ENCODE assay signal across 7 cellular contexts in genomic region chr2:26770986-26771586, GRCh38. TPM values are rescaled to one million over a fixed set of nuclear protein-coding genes. Genes with fewer than 3 reads are reported as not detected.
DNase-seq lines count a peak whose midpoint lies in the region; ATAC-seq and TF ChIP-seq lines count a peak whose summit lies in the region.

No MANE protein-coding gene starts in this region.

- CTCF ChIA-PET in PC-9 (lab: Charles Lee) = no interaction called here

- peak; percentile 53 to 58 for DNase-seq in PC-9
- peak; percentile 59 for DNase-seq in cerebellum (ENCODE audit: low spot score)
- peak in 1 of 2 donors; percentile 85 for DNase-seq in left lung
- peak; percentile 89 to 91 for DNase-seq in suprapubic skin (ENCODE audit: low spot score in 2 of 2)
- no peak for DNase-seq in NOMO-1 treated with DMSO at 0.1 percent for 48 hours (lab: John Stamatoyannopoulos, UW; ENCODE audit: unreplicated experiment)

- TF ChIP-seq EP300 in suprapubic skin (IDR thresholded peaks at IDR 0.05) = no peak

- peaks cover 18% of the 10 kb centered on the region for H3K36me3 ChIP-seq in PC-9 (ENCODE audit: low read depth)
- H3K36me3 ChIP-seq in left lung = peaks cover 0 to 27% of the 10 kb centered on the region in 2 donors
- peaks cover 22% of the 10 kb centered on the region for H3K36me3 ChIP-seq in suprapubic skin

- H3K4me2 ChIP-seq in PC-9 = peak overlapping the region; percentile 12; the same call in 1 of the 2 replicates

- no peak overlapping the region for H2AFZ ChIP-seq in PC-9

- H3F3A ChIP-seq in PC-9 (ENCODE audit: insufficient read depth, low read depth) = no peaks in the 10 kb centered on the region; the same call in 1 of the 2 replicates

- H3K79me2 ChIP-seq in PC-9 (ENCODE audit: low read depth) = peaks cover 71% of the 10 kb centered on the region

- no peaks in the 10 kb centered on the region for H3K27me3 ChIP-seq in PC-9 (ENCODE audit: insufficient read depth, low read depth)
- no peaks in the 10 kb centered on the region for H3K27me3 ChIP-seq in left lung
- no peaks in the 10 kb centered on the region for H3K27me3 ChIP-seq in suprapubic skin

- H4K20me1 ChIP-seq in PC-9 (ENCODE audit: insufficient read depth) = peaks cover 12% of the 10 kb centered on the region; the same call in 1 of the 2 replicates

- no TSS peak for BruUV-seq in PC-9 (replicated peaks; lab: Mats Ljungman, UMichigan)

- POLR2A ChIA-PET in PC-9 (lab: Charles Lee; ENCODE audit: unreplicated experiment) = interaction anchor here (0.7 kb wide), 1 partner anchor 10 kb away, joined by 3 read pairs; no protein-coding TSS in a partner anchor

- intact Hi-C loops in PC-9 (cut with micrococcal nuclease; ENCODE audit: unreplicated experiment) = no loop called here
- intact Hi-C loops in left lung (cut with DNase I) = no loop called here

- peak; percentile 61 for TF ChIP-seq CTCF in GM12872 (IDR thresholded peaks at IDR 0.05; ENCODE audit: insufficient read depth, low read depth, low read length)
- peak; percentile 43; the same call in 1 of the 2 replicates for TF ChIP-seq CTCF in PC-9 (conservative IDR thresholded peaks at IDR 0.05)
- TF ChIP-seq CTCF in left lung (IDR thresholded peaks at IDR 0.05) = no peak
- peak in 1 of 2 donors; percentile 8 for TF ChIP-seq CTCF in suprapubic skin (IDR thresholded peaks at IDR 0.05)

- H3K27ac ChIP-seq in PC-9 (peak overlapping the region; percentile 56), left lung (peak overlapping the region; percentile 74 to 75), suprapubic skin (peak overlapping the region; percentile 88)

- H3K4me1 ChIP-seq in PC-9 (replicated peaks; ENCODE audit: insufficient read depth) (peaks cover 49% of the 10 kb centered on the region), left lung (peaks cover 29 to 77% of the 10 kb centered on the region in 2 donors), suprapubic skin (peaks cover 96% of the 10 kb centered on the region)

- TF ChIP-seq POLR2A in suprapubic skin (IDR thresholded peaks at IDR 0.05) = no peak

- WGBS in suprapubic skin = 58% methylated on average over 2 of the region's 6 CpGs

- H3K4me3 ChIP-seq in PC-9 (no peak overlapping the region), left lung (no peak overlapping the region), suprapubic skin (no peak overlapping the region)

- no peaks in the 10 kb centered on the region for H3K9me2 ChIP-seq in PC-9 (ENCODE audit: insufficient read depth)

- H3K9me3 ChIP-seq in PC-9 (ENCODE audit: insufficient read depth, low read depth) (no peaks in the 10 kb centered on the region), left lung (no peaks in the 10 kb centered on the region), suprapubic skin (no peaks in the 10 kb centered on the region)

- peak; percentile 24 for ATAC-seq in left lung
- ATAC-seq in GM21619 (IDR thresholded peaks at IDR 0.05; ENCODE audit: unreplicated experiment) = no peak

RNA-seq across cellular contexts. Expression of gene SLC35F6, which starts 7.0 kb away (rescaled TPM):
- total RNA-seq in PC-9 (2021) (28.0 and 39.1 TPM in 2 replicates), cerebellum (18.3 TPM), left lung (10 to 100 TPM; 45.6 to 62.1 TPM), suprapubic skin (100 to 1,000 TPM in 1 of 4 donors, 10 to 100 TPM in 3; 76.3 to 114 (median 86.2) TPM)

RNA-seq across cellular contexts. Expression of gene CENPA, which starts 14.8 kb away (rescaled TPM):
- total RNA-seq in PC-9 (2021) (43.6 and 48.8 TPM in 2 replicates), cerebellum (4.6 TPM), left lung (1 to 10 TPM in 1 of 2 donors, under 1 TPM in 1; 0.99 to 4.0 TPM), suprapubic skin (1 to 10 TPM; 1.9 to 3.9 (median 3.0) TPM)

Comparison
In these comparisons a context has a peak if more than half of its experiments do, and no peak if none do; other contexts are left out.
1. CTCF ChIP-seq: peak in GM12872 (single experiment) and PC-9 (single experiment); none in left lung (0 of 2).
2. Peak in every context shown above with its lines, with median percentiles within 50 percentile points of each other: H3K27ac ChIP-seq.